In genomic region chr20:45821942-45822341, GRCh38 we compare ENCODE assay signal across 17 cellular contexts. TPM values are rescaled to one million over a fixed set of nuclear protein-coding genes. Genes with fewer than 3 reads are reported as not detected.
"Had no signal": no experiment of that assay in that cellular context is flagged by ENCODE, and none has a peak within 500 bp of the region (broad histone marks: within the 10 kb centered on the region; RNA-seq: fewer than 3 reads in every experiment).

No MANE protein-coding gene starts in this region.

- H3K27me3 ChIP-seq: tibial artery, vagina had no signal

- H3K4me3 ChIP-seq: skin epidermis had no signal

- ATAC-seq: effector memory CD8-positive, alpha-beta T cell; WTC11 had no signal

- H3K36me3 ChIP-seq: tibial artery, vagina had no signal

- H3K79me2 ChIP-seq: parathyroid adenoma had no signal

- H3K27ac ChIP-seq: epithelial cell of prostate, parathyroid adenoma, skin epidermis had no signal

- FAIRE-seq: kidney had no signal

- H3K27ac Mint-ChIP-seq: activated naive CD4-positive, alpha-beta T cell treated with anti-CD3 and anti-CD28 coated beads, Interleukin-2, amount 10 ng/mL, durations not matched to agents 7 days and 5 days; activated T-helper 1 cell treated with anti-CD3 and anti-CD28 coated beads, Interleukin-12 subunit alpha, Interleukin-12 subunit beta, Interleukin-2, Interleukin-4 antibody, amounts not matched to agents 30 ng/mL and 10 ng/mL and 1 ng/mL, durations not matched to agents 14 hours and 24 hours and 36 hours; brain; effector memory CD8-positive, alpha-beta T cell; WTC11 had no signal

- H3K9me3 ChIP-seq: tibial artery, vagina had no signal

- DNase-seq: activated CD4-positive, alpha-beta T cell treated with anti-CD3 and anti-CD28 coated beads for 48 hours; activated naive CD4-positive, alpha-beta T cell treated with anti-CD3 and anti-CD28 coated beads, Interleukin-2, amount 10 ng/mL, durations not matched to agents 7 days and 5 days; amniotic stem cell; effector memory CD8-positive, alpha-beta T cell; kidney; retina had no signal

- H3K9me3 Mint-ChIP-seq: activated naive CD4-positive, alpha-beta T cell treated with anti-CD3 and anti-CD28 coated beads, Interleukin-2, amount 10 ng/mL, durations not matched to agents 7 days and 5 days; activated T-helper 1 cell treated with anti-CD3 and anti-CD28 coated beads, Interleukin-12 subunit alpha, Interleukin-12 subunit beta, Interleukin-2, Interleukin-4 antibody, amounts not matched to agents 30 ng/mL and 10 ng/mL and 1 ng/mL, durations not matched to agents 14 hours and 24 hours and 36 hours; central memory CD8-positive, alpha-beta T cell; effector memory CD8-positive, alpha-beta T cell; WTC11 had no signal

- H3K4me3 Mint-ChIP-seq: activated naive CD4-positive, alpha-beta T cell treated with anti-CD3 and anti-CD28 coated beads, Interleukin-2, amount 10 ng/mL, durations not matched to agents 7 days and 5 days; activated T-helper 1 cell treated with anti-CD3 and anti-CD28 coated beads, Interleukin-12 subunit alpha, Interleukin-12 subunit beta, Interleukin-2, Interleukin-4 antibody, amounts not matched to agents 30 ng/mL and 10 ng/mL and 1 ng/mL, durations not matched to agents 14 hours and 24 hours and 36 hours; central memory CD8-positive, alpha-beta T cell; effector memory CD8-positive, alpha-beta T cell; WTC11 had no signal

- H3K9ac ChIP-seq: parathyroid adenoma had no signal

RNA-seq across cellular contexts. Expression of gene TNNC2, which starts 5.2 kb away (rescaled TPM):
- total RNA-seq: activated T-helper 1 cell treated with anti-CD3 and anti-CD28 coated beads, Interleukin-12 subunit alpha, Interleukin-12 subunit beta, Interleukin-2, Interleukin-4 antibody, amounts not matched to agents 30 ng/mL and 10 ng/mL and 1 ng/mL, durations not matched to agents 14 hours and 24 hours and 36 hours; kidney; vagina had no signal

RNA-seq across cellular contexts. Expression of gene UBE2C, which starts 9.5 kb away (rescaled TPM):
- total RNA-seq: mesenteric fat pad had no signal

RNA-seq across cellular contexts. Expression of gene WFDC3, which starts 30.3 kb away (rescaled TPM):
- total RNA-seq: activated T-helper 1 cell treated with anti-CD3 and anti-CD28 coated beads, Interleukin-12 subunit alpha, Interleukin-12 subunit beta, Interleukin-2, Interleukin-4 antibody, amounts not matched to agents 30 ng/mL and 10 ng/mL and 1 ng/mL, durations not matched to agents 14 hours and 24 hours and 36 hours; liver; vagina; WTC11 had no signal
